In the genomic region with DNA sequence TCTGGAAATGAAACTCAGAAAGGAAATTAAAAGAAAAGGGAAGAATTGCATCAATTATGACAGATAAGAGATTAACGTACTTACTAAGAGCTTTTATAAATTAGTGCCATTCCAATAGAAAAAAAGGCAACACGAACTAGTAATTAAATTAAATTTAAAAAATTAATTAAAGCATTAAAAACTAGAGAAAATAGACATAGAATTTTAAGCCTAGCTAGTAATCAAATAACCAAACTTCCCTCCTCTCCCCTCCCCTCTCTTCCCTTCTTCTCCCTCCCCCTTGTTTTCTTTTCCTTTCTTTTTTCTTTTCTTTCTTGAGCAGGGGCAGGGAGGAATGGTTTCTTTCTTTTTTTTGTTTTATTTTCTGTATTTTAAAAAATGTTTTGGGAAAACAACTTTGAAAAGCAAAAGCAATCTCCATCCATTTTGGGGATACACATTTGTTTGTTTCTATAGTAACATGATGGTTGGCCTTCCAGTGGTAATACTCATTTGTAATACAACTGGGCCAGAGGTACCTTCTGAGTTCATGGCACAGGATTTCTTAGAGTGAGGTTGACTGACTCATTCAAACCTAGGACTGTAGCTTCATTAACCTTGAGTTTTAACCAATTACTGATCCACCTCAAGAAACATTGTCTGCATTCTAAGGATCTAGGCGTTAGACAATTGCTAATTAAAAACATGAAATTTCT, we compare ENCODE assay signal across 15 cellular contexts.
DNase-seq lines count a peak whose midpoint lies in the region; ATAC-seq and TF ChIP-seq lines count a peak whose summit lies in the region.
"Had no signal": no experiment of that assay in that cellular context is flagged by ENCODE, and none has a peak within 500 bp of the region (broad histone marks: within the 10 kb centered on the region; RNA-seq: fewer than 3 reads in every experiment).

No MANE protein-coding gene starts in this region.

- H3K9me2 ChIP-seq in PC-3 (replicated peaks; ENCODE audit: low read length), result no peaks in the 10 kb centered on the region

- POLR2A ChIA-PET in PC-3 (lab: Charles Lee; ENCODE audit: unreplicated experiment), result interaction anchor here (0.7 kb wide), 1 partner anchor 1545 kb away, joined by 7 read pairs; no protein-coding TSS in a partner anchor

- H3K27ac ChIP-seq in mammary epithelial cell (ENCODE audit: insufficient read depth, low read depth, low read length) (no peak overlapping the region), breast epithelium (no peak overlapping the region), PC-3 (ENCODE audit: low read length) (no peak overlapping the region), fibroblast of lung (ENCODE audit: insufficient read depth, low read length) (no peak overlapping the region), upper lobe of right lung (no peak overlapping the region)

- ATAC-seq in PC-3, result no peak
- peak; percentile 42 for ATAC-seq in upper lobe of right lung
- no peak for ATAC-seq in HG03565 (IDR thresholded peaks at IDR 0.05; ENCODE audit: unreplicated experiment)
- ATAC-seq: stimulated activated memory B cell treated with anti-CD40 and anti-IgM and Interleukin-4, amounts not matched to agents 10 μg/mL and 1 μg/mL and 100 μg/mL, for 72 hours had no signal

- H3F3A ChIP-seq in PC-3 (ENCODE audit: low read length, unreplicated experiment), result no peaks in the 10 kb centered on the region

- no peaks in the 10 kb centered on the region for H4K20me1 ChIP-seq in mammary epithelial cell (ENCODE audit: insufficient read depth, low read length)
- H4K20me1 ChIP-seq in PC-3 (ENCODE audit: low read length), result no peaks in the 10 kb centered on the region
- no peaks in the 10 kb centered on the region for H4K20me1 ChIP-seq in fibroblast of lung (ENCODE audit: control insufficient read depth, extremely low read depth, insufficient read depth, low read length)

- H3K4me1 ChIP-seq in mammary epithelial cell (ENCODE audit: insufficient read depth, low read length), result peaks cover 20% of the 10 kb centered on the region
- no peaks in the 10 kb centered on the region for H3K4me1 ChIP-seq in breast epithelium
- H3K4me1 ChIP-seq in PC-3 (ENCODE audit: insufficient read depth, low read length), result peaks cover 6% of the 10 kb centered on the region; the same call in 1 of the 2 replicates
- H3K4me1 ChIP-seq in fibroblast of lung (ENCODE audit: control insufficient read depth, extremely low read depth, insufficient read depth, low read length), result peaks cover 2% of the 10 kb centered on the region
- H3K4me1 ChIP-seq in upper lobe of right lung, result peaks cover 16% of the 10 kb centered on the region

- H3K27me3 ChIP-seq in mammary epithelial cell (ENCODE audit: insufficient read depth, low read length) (no peaks in the 10 kb centered on the region), breast epithelium (no peaks in the 10 kb centered on the region), PC-3 (ENCODE audit: low read length) (no peaks in the 10 kb centered on the region), fibroblast of lung (ENCODE audit: control insufficient read depth, insufficient read depth, low read length) (no peaks in the 10 kb centered on the region), upper lobe of right lung (no peaks in the 10 kb centered on the region)

- H3K79me2 ChIP-seq in mammary epithelial cell (ENCODE audit: insufficient read depth, low read length) (peaks cover 24% of the 10 kb centered on the region), PC-3 (ENCODE audit: low read length) (no peaks in the 10 kb centered on the region), fibroblast of lung (ENCODE audit: control insufficient read depth, insufficient read depth, low read length) (no peaks in the 10 kb centered on the region)

- H3K9ac ChIP-seq in mammary epithelial cell (ENCODE audit: insufficient read depth, low read length), result no peak overlapping the region
- no peak overlapping the region for H3K9ac ChIP-seq in PC-3 (ENCODE audit: low read length)
- H3K9ac ChIP-seq in fibroblast of lung (ENCODE audit: insufficient read depth, low read length), result no peak overlapping the region

- TF ChIP-seq CTCF in mammary epithelial cell (conservative IDR thresholded peaks at IDR 0.05 in 1 of 2, IDR thresholded peaks at IDR 0.05 in 1 of 2; ENCODE audit: extremely low read depth in 1 of 2, insufficient read depth in 1 of 2, low read depth in 1 of 2, low read length in 2 of 2) (no peak), breast epithelium (IDR thresholded peaks at IDR 0.05) (no peak), PC-3 (conservative IDR thresholded peaks at IDR 0.05; ENCODE audit: low read depth, low read length) (no peak), fibroblast of lung (conservative IDR thresholded peaks at IDR 0.05 in 1 of 2, IDR thresholded peaks at IDR 0.05 in 1 of 2; ENCODE audit: low read depth in 1 of 2, low read length in 2 of 2) (no peak), upper lobe of right lung (IDR thresholded peaks at IDR 0.05) (no peak)

- BruUV-seq in mammary epithelial cell (replicated peaks; lab: Mats Ljungman, UMichigan) (no TSS peak), PC-3 (replicated peaks; lab: Mats Ljungman, UMichigan) (no TSS peak)

- intact Hi-C loops in mammary epithelial cell (cut with micrococcal nuclease) (no loop called here), breast epithelium (cut with DNase I; ENCODE audit: low total_unique reads) (no loop called here), PC-3 (cut with micrococcal nuclease) (no loop called here), upper lobe of right lung (cut with DNase I) (no loop called here)

- CTCF ChIA-PET in mammary epithelial cell (lab: Charles Lee; ENCODE audit: low non-redundant PET) (no interaction called here), PC-3 (lab: Charles Lee) (no interaction called here)

- H3K9me3 ChIP-seq in mammary epithelial cell (replicated peaks; ENCODE audit: insufficient read depth, low read length), result no peaks in the 10 kb centered on the region
- no peaks in the 10 kb centered on the region for H3K9me3 ChIP-seq in breast epithelium
- no peaks in the 10 kb centered on the region for H3K9me3 ChIP-seq in PC-3 (ENCODE audit: low read length)
- H3K9me3 ChIP-seq in fibroblast of lung (ENCODE audit: control insufficient read depth, insufficient read depth, low read depth, low read length), result no peaks in the 10 kb centered on the region
- H3K9me3 ChIP-seq in upper lobe of right lung, result no peaks in the 10 kb centered on the region

- dilution Hi-C loops in mammary epithelial cell (cut with HindIII; ENCODE audit: low sequenced_read_pairs), result no loop called here

- H3K4me3 ChIP-seq in mammary epithelial cell (replicated peaks in 1 of 3; ENCODE audit: insufficient read depth in 1 of 3, low read depth in 2 of 3, low read length in 3 of 3) (no peak overlapping the region), breast epithelium (no peak overlapping the region), PC-3 (ENCODE audit: low read length) (no peak overlapping the region), fibroblast of lung (replicated peaks in 1 of 4; ENCODE audit: control extremely low read depth in 1 of 4, insufficient read depth in 1 of 4, low read depth in 3 of 4, low read length in 4 of 4) (no peak overlapping the region), upper lobe of right lung (no peak overlapping the region)

- in situ Hi-C loops in mammary epithelial cell (cut with MboI; ENCODE audit: low sequenced_read_pairs in 2 of 2), result no loop called here

- H2AFZ ChIP-seq in mammary epithelial cell (ENCODE audit: low read depth, low read length) (no peak overlapping the region), PC-3 (ENCODE audit: low read length) (no peak overlapping the region), fibroblast of lung (ENCODE audit: low read length) (no peak overlapping the region)

- no peak for TF ChIP-seq POLR2A in breast epithelium (IDR thresholded peaks at IDR 0.05)

- WGBS in mammary epithelial cell (ENCODE audit: low coverage, missing lambda C conversion rate), result 97% methylated on average over 3 of the region's 3 CpGs

- H3K4me2 ChIP-seq in mammary epithelial cell (ENCODE audit: insufficient read depth, low read depth, low read length) (no peak overlapping the region), PC-3 (ENCODE audit: low read length) (no peak overlapping the region), fibroblast of lung (ENCODE audit: extremely low read depth, insufficient read depth, low read length) (no peak overlapping the region)

- H3K36me3 ChIP-seq in mammary epithelial cell (ENCODE audit: insufficient read depth, low read length) (no peaks in the 10 kb centered on the region), breast epithelium (no peaks in the 10 kb centered on the region), PC-3 (ENCODE audit: low read depth, low read length) (no peaks in the 10 kb centered on the region), fibroblast of lung (ENCODE audit: control insufficient read depth, insufficient read depth, low read length) (no peaks in the 10 kb centered on the region), upper lobe of right lung (no peaks in the 10 kb centered on the region)

- DNase-seq in mammary epithelial cell (peak; percentile 52), breast epithelium (ENCODE audit: low spot score in 2 of 2) (no peak), PC-3 (peak; percentile 22), fibroblast of lung (ENCODE audit: low read depth in 2 of 2) (peak; percentile 56 to 57), upper lobe of right lung (no peak), NCI-H2029 (lab: John Stamatoyannopoulos, UW) (no peak)
- DNase-seq in stimulated activated naive CD4-positive, alpha-beta T cell (lab: John Stamatoyannopoulos, UW), result no peak
- DNase-seq: activated CD4-positive, alpha-beta T cell treated with anti-CD3 and anti-CD28 coated beads, Interleukin-2, amount 50 U/mL, for 4 hours; AML-193; caudate nucleus; DMS79; NCI-H2227 treated with DMSO at 0.1 percent for 48 hours; stimulated activated CD4-positive, alpha-beta T cell treated with anti-CD3 and anti-CD28 coated beads, Interleukin-2, amount 100 ng/mL, for 48 hours had no signal

Comparison
In these comparisons a context has a peak if more than half of its experiments do, and no peak if none do; other contexts are left out.
1. DNase-seq: peak in mammary epithelial cell (single experiment), PC-3 (single experiment) and fibroblast of lung (2 of 2); none in breast epithelium (0 of 2), upper lobe of right lung (single experiment), NCI-H2029 (single experiment) and stimulated activated naive CD4-positive, alpha-beta T cell (0 of 6).